In genomic region chr16:66408181-66409048, GRCh38 we compare ENCODE assay signal across 8 cellular contexts. TPM values are rescaled to one million over a fixed set of nuclear protein-coding genes. Genes with fewer than 3 reads are reported as not detected.
A peak's percentile ranks its signal among the peaks of the same experiment; 100 is the strongest.
DNase-seq lines count a peak whose midpoint lies in the region; ATAC-seq lines count a peak whose summit lies in the region.

No MANE protein-coding gene starts in this region.

- ATAC-seq in HG03432 (IDR thresholded peaks at IDR 0.05; ENCODE audit: unreplicated experiment), result no peak

- DNase-seq in SIG-M5 treated with dmso at 0.1 percent for 504 hours (lab: John Stamatoyannopoulos, UW; ENCODE audit: unreplicated experiment) (peak; percentile 57), SIG-M5 (lab: John Stamatoyannopoulos, UW) (no peak), RKO (ENCODE audit: low spot score) (peak; percentile 65), caudate nucleus (lab: John Stamatoyannopoulos, UW) (peak in 1 of 61 donors; percentile 5), lung microvascular endothelial cell (ENCODE audit: low read depth in 2 of 2) (peak; percentile 92 to 95), COLO668 (lab: John Stamatoyannopoulos, UW; ENCODE audit: unreplicated experiment) (no peak), NCI-H1930 (lab: John Stamatoyannopoulos, UW) (no peak)

- H3K27ac ChIP-seq in caudate nucleus (ENCODE audit: low read depth, low read length), result peak overlapping the region; percentile 0

RNA-seq across cellular contexts. Expression of gene BEAN1, which starts 18.7 kb away (rescaled TPM):
- total RNA-seq in lung microvascular endothelial cell, result not detected in 2 replicates

RNA-seq across cellular contexts. Expression of gene CDH5, which starts 41.9 kb away (rescaled TPM):
- 284 and 312 TPM in 2 replicates for total RNA-seq in lung microvascular endothelial cell

Comparison
In these comparisons a context has a peak if more than half of its experiments do, and no peak if none do; other contexts are left out.
1. DNase-seq: peak in SIG-M5 treated with dmso at 0.1 percent for 504 hours (single experiment), RKO (single experiment) and lung microvascular endothelial cell (2 of 2); none in SIG-M5 (single experiment), COLO668 (single experiment) and NCI-H1930 (0 of 2).